Comparison of ENCODE assay signal across 8 cellular contexts in the genomic region with DNA sequence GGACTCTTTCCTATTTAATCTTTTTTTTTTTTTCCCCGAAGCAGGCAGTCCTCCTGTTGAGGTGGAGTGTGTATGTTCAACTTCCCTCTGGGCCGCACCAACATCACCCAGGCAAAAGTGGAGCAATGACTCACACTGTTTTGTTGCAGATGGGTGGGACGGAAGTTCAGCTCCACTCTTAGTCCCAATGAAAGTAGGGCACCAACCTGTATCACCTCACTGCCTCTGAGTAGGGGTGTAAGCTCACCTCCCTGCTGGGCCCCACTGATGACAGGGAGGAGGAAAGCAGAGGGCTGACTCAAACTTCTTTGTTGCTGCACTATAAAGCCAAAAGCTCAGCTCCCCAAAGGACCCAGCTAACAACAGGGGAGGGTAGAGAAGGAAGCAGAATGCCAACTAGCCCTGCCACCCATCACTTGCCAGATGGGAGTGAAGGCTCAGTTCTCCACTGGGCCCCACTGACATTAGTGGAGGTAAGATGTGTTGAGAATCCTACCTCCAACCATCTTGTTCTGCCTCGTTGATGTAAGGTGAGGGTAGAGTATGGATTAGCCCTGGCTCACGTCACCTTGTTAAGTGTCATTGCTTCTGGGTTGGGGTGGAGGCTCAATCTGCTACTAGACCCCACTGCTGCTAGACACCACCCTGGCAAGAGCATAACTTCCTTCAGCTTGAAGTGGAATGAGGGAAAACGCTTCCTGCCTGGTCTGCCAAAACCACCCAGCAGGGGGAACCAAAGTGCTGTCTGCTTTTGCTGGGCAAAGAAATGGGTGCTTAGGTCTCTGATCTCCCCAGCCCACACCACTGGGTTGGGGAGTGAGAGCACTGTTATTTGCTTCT. TPM values are rescaled to one million over a fixed set of nuclear protein-coding genes. Genes with fewer than 3 reads are reported as not detected.
DNase-seq lines count a peak whose midpoint lies in the region; ATAC-seq, FAIRE-seq and TF ChIP-seq lines count a peak whose summit lies in the region.

No MANE protein-coding gene starts in this region.

- H3K9me3 ChIP-seq in H1 (ENCODE audit: insufficient read depth in 2 of 2, low read depth in 1 of 2, low read length in 1 of 2) (no peaks in the 10 kb centered on the region), transverse colon (no peaks in the 10 kb centered on the region)

- no peaks in the 10 kb centered on the region for H3K27me3 ChIP-seq in H1 (replicated peaks in 1 of 4; ENCODE audit: control insufficient read depth in 3 of 4, extremely low read depth in 1 of 4, insufficient read depth in 3 of 4, low read length in 3 of 4)
- H3K27me3 ChIP-seq in transverse colon = no peaks in the 10 kb centered on the region

- H4K8ac ChIP-seq in H1 (ENCODE audit: extremely low read depth, insufficient read depth, low read length) = no peak overlapping the region

- no peak overlapping the region for H2BK120ac ChIP-seq in H1 (replicated peaks; ENCODE audit: low read depth, low read length)

- in situ Hi-C loops in transverse colon (cut with MboI; ENCODE audit: low pct_ligation_motif_present in 1 of 4, low pct_unique_long_range_greater_than_20kb in 1 of 4, low sequenced_read_pairs in 3 of 4) = loop anchor here in 2 of 4 donors (10.0 to 25.0 kb wide), 2 partner anchors 185 to 192 kb away; no protein-coding TSS in a partner anchor

- FAIRE-seq in H1 (lab: Jason Lieb, UNC) = peak; percentile 99

- no peak overlapping the region for H3K4me2 ChIP-seq in H1 (ENCODE audit: insufficient read depth in 1 of 2, low read depth in 2 of 2, low read length in 2 of 2)

- H3K56ac ChIP-seq in H1 (replicated peaks; ENCODE audit: insufficient read length, low read depth, low read length) = no peak overlapping the region

- H2AFZ ChIP-seq in H1 (ENCODE audit: low read length) = no peak overlapping the region

- H3K4ac ChIP-seq in H1 (replicated peaks; ENCODE audit: insufficient read length, low read depth, low read length) = no peak overlapping the region

- H3K36me3 ChIP-seq in H1 (ENCODE audit: control insufficient read depth in 2 of 4, insufficient read depth in 4 of 4, low read length in 3 of 4) (no peaks in the 10 kb centered on the region), transverse colon (no peaks in the 10 kb centered on the region)

- POLR2A ChIA-PET in H1 (lab: Charles Lee; ENCODE audit: partially characterized antibody) = interaction anchor here (1.5 kb wide), 1 partner anchor 16 kb away, joined by 4 read pairs; no protein-coding TSS in a partner anchor

- H2AK5ac ChIP-seq in H1 (ENCODE audit: low read depth, low read length) = no peak overlapping the region

- intact Hi-C loops in transverse colon (cut with DNase I; ENCODE audit: low total_unique reads) = loop anchor here (5.0 kb wide), 1 partner anchor 190 kb away; no protein-coding TSS in a partner anchor

- H3K27me3 Mint-ChIP-seq in naive B cell = no peaks in the 10 kb centered on the region

- H3K9ac ChIP-seq in H1 (replicated peaks in 1 of 4; ENCODE audit: extremely low read depth in 1 of 4, low read depth in 3 of 4, low read length in 3 of 4) = no peak overlapping the region

- TF ChIP-seq CTCF in H1 (IDR thresholded peaks at IDR 0.05; ENCODE audit: control extremely low read depth in 1 of 3, insufficient read depth in 1 of 3, low read depth in 1 of 3, low read length in 3 of 3) (peak; percentile 62 to 79 (median 68)), transverse colon (IDR thresholded peaks at IDR 0.05) (peak; percentile 46 to 65 (median 56))

- peak; percentile 72 for ATAC-seq in GM19328 (IDR thresholded peaks at IDR 0.05; ENCODE audit: unreplicated experiment)
- ATAC-seq in naive B cell (ENCODE audit: low read depth in 2 of 2) = peak; percentile 54 to 77
- ATAC-seq in HG02623 (IDR thresholded peaks at IDR 0.05; ENCODE audit: unreplicated experiment) = no peak

- H3K4me1 ChIP-seq in H1 (replicated peaks in 1 of 4; ENCODE audit: control insufficient read depth in 3 of 4, insufficient read depth in 4 of 4, low read length in 3 of 4) (no peaks in the 10 kb centered on the region), transverse colon (peaks cover 5 to 20% (median 7%) of the 10 kb centered on the region in 4 donors)

- no peak overlapping the region for H4K91ac ChIP-seq in H1 (replicated peaks; ENCODE audit: insufficient read length, low read length)

- peaks cover 4 to 15% (median 8%) of the 10 kb centered on the region in 7 donors for H3K9me3 Mint-ChIP-seq in naive B cell

- DNase-seq in Ammon's horn (ENCODE audit: low spot score) = peak; percentile 10
- DNase-seq in MV-4-11 (lab: John Stamatoyannopoulos, UW) = peak; percentile 41
- peak; percentile 61 to 67 for DNase-seq in activated CD4-positive, alpha-beta T cell treated with anti-CD3 and anti-CD28 coated beads, Interleukin-2, amount 50 U/mL, for 4 hours
- DNase-seq in H1 (ENCODE audit: low read depth in 1 of 2, low spot score in 2 of 2) = peak; percentile 29 to 82
- DNase-seq in naive B cell = peak; percentile 51
- peak; percentile 81 for DNase-seq in transverse colon

- peak overlapping the region in 2 of 6 donors; percentile 24 to 66 for H3K27ac Mint-ChIP-seq in naive B cell

- CTCF ChIA-PET in H1 (lab: Charles Lee; ENCODE audit: partially characterized antibody) = interaction anchor here (0.6 to 1.9 kb wide), 8 partner anchors 64 to 803 kb away, joined by 3 to 7 read pairs (median 3); no protein-coding TSS in a partner anchor

- H3K4me3 ChIP-seq in H1 (ENCODE audit: extremely low read depth in 1 of 4, insufficient read depth in 2 of 4, low read depth in 3 of 4, low read length in 4 of 4) = no peak overlapping the region
- no peak overlapping the region for H3K4me3 ChIP-seq in transverse colon

- no peak overlapping the region for H2BK5ac ChIP-seq in H1 (ENCODE audit: low read depth, low read length)

- H2BK20ac ChIP-seq in H1 (ENCODE audit: low read length) = no peak overlapping the region

- H3K4me1 Mint-ChIP-seq in naive B cell = peaks cover 11 to 24% (median 21%) of the 10 kb centered on the region in 3 donors

- no peak overlapping the region for H3K4me3 Mint-ChIP-seq in naive B cell

- no peak overlapping the region for H4K5ac ChIP-seq in H1 (ENCODE audit: insufficient read length, low read depth, low read length)

- H4K20me1 ChIP-seq in H1 (replicated peaks in 1 of 2; ENCODE audit: control insufficient read depth in 1 of 2, insufficient read depth in 2 of 2, low read length in 2 of 2) = peaks cover 0 to 2% of the 10 kb centered on the region in 2 experiments

- TF ChIP-seq POLR2A in H1 (IDR thresholded peaks at IDR 0.05; ENCODE audit: control extremely low read depth in 1 of 2, low read depth in 2 of 2, low read length in 2 of 2) (no peak), transverse colon (IDR thresholded peaks at IDR 0.05) (no peak)

- no peak overlapping the region for H2BK15ac ChIP-seq in H1 (ENCODE audit: low read length)

- WGBS in H1 (ENCODE audit: extremely low coverage in 1 of 2, insufficient coverage in 1 of 2, insufficient read length in 1 of 2, insufficient replicate concordance in 2 of 2, low coverage in 1 of 2, low lambda C conversion rate in 2 of 2, missing lambda C conversion rate in 1 of 2), 2 experiments = 70% methylated on average over 5 of the region's 6 CpGs; no CpG with 5 or more reads in 1 of the 2 experiments
- 59% methylated on average over 6 of the region's 6 CpGs; no CpG with 5 or more reads in 1 of the 2 donors for WGBS in transverse colon (ENCODE audit: low coverage in 1 of 2), 2 donors

- H3K79me2 ChIP-seq in H1 (ENCODE audit: control insufficient read depth in 1 of 2, insufficient read depth in 2 of 2, low read length in 2 of 2) = no peaks in the 10 kb centered on the region; a peak in 1 of 4 replicates

- H3K79me1 ChIP-seq in H1 (ENCODE audit: low read depth, low read length) = no peaks in the 10 kb centered on the region

- H3K27ac ChIP-seq in H1 (ENCODE audit: low read depth, low read length) (no peak overlapping the region), transverse colon (peak overlapping the region; percentile 36 to 62 (median 55))

- no peak overlapping the region for H3K14ac ChIP-seq in H1 (ENCODE audit: insufficient read length)

- TF ChIP-seq RAD21 in H1 (IDR thresholded peaks at IDR 0.05 in 1 of 2, conservative IDR thresholded peaks at IDR 0.05 in 1 of 2; ENCODE audit: low read depth in 2 of 2, low read length in 2 of 2) = peak; percentile 75 to 82

- no peak overlapping the region for H2BK12ac ChIP-seq in H1 (ENCODE audit: low read depth, low read length)

- peaks cover 5 to 11% of the 10 kb centered on the region in 2 donors for H3K36me3 Mint-ChIP-seq in naive B cell

- H3K18ac ChIP-seq in H1 (ENCODE audit: extremely low read depth, low read length) = no peak overlapping the region

- TF ChIP-seq EP300 in H1 (IDR thresholded peaks at IDR 0.05; ENCODE audit: borderline replicate concordance in 1 of 2, low read depth in 2 of 2, low read length in 2 of 2) (no peak), transverse colon (IDR thresholded peaks at IDR 0.05; ENCODE audit: low read depth) (no peak)

- H3K23me2 ChIP-seq in H1 (ENCODE audit: low read depth, low read length) = no peaks in the 10 kb centered on the region

- no peak overlapping the region for H3K23ac ChIP-seq in H1 (ENCODE audit: insufficient read length)

TF ChIP-seq in H1, 55 proteins besides CTCF, POLR2A, EP300 and RAD21 (continues in another document):
- no peak for TF ChIP-seq SIX5 (IDR thresholded peaks at IDR 0.05; ENCODE audit: low read depth, low read length)
- no peak for TF ChIP-seq SRF (IDR thresholded peaks at IDR 0.05; ENCODE audit: low read depth, low read length)
- no peak for TF ChIP-seq TCF12 (IDR thresholded peaks at IDR 0.05; ENCODE audit: low read depth, low read length)
- no peak for TF ChIP-seq KDM1A (IDR thresholded peaks at IDR 0.05; ENCODE audit: borderline replicate concordance, low read length)
- TF ChIP-seq CHD2 (IDR thresholded peaks at IDR 0.05; ENCODE audit: low read length) = no peak
- no peak for TF ChIP-seq CEBPB (IDR thresholded peaks at IDR 0.05; ENCODE audit: low read depth, low read length)
- TF ChIP-seq NANOG (IDR thresholded peaks at IDR 0.05; ENCODE audit: insufficient read depth, low read depth, low read length, poor library complexity, severe bottlenecking) = no peak
- TF ChIP-seq CBX8 (IDR thresholded peaks at IDR 0.05; ENCODE audit: borderline replicate concordance, low read depth, low read length) = no peak
- TF ChIP-seq HDAC6 (IDR thresholded peaks at IDR 0.05; ENCODE audit: low read depth, low read length) = no peak
- no peak for TF ChIP-seq BRCA1 (IDR thresholded peaks at IDR 0.05; ENCODE audit: low read depth, low read length)

RNA-seq across cellular contexts. Expression of a gene that starts 14.1 kb away (rescaled TPM):
- 11.3 and 13.0 TPM in 2 replicates for total RNA-seq in H1 (2021; fragmentation: NEBNext Ultra II Directional; extraction: Animal tissue kit (Norgen Biotek cat#: 25700))
- polyA plus RNA-seq in H1 (2011; rRNA removed) (3.1 and 7.1 TPM in 2 replicates), naive B cell (ENCODE audit: low read depth in 6 of 6) (10 to 100 TPM; 12.2 to 36.8 (median 25.3) TPM)
- 5.8 TPM for polyA plus RNA-seq in H1 (2011; cell fraction: cytosol; rRNA removed)
- 4.0 TPM for polyA plus RNA-seq in H1 (2011; cell fraction: nucleus; rRNA removed)
- 7.0 to 10.0 TPM (median 7.7 TPM) in 4 replicates for polyA plus RNA-seq in H1 (2012, experiment 1 of 2)
- 0.64 TPM for polyA plus RNA-seq in H1 (2012, experiment 2 of 2)
- 4.3 TPM for polyA plus RNA-seq in H1 (2013, experiment 1 of 2)
- 4.2 TPM for polyA plus RNA-seq in H1 (2013, experiment 2 of 2)
- polyA minus RNA-seq in H1 (2011; rRNA and poly(A)+ RNA removed) = 12.9 and 27.9 TPM in 2 replicates
- 11.2 TPM for polyA minus RNA-seq in H1 (2011; cell fraction: cytosol; rRNA and poly(A)+ RNA removed)
- polyA minus RNA-seq in H1 (2011; cell fraction: nucleus; rRNA and poly(A)+ RNA removed) = 6.7 TPM
- 10 to 100 TPM; 28.7 to 73.0 (median 49.8) TPM for total RNA-seq in transverse colon

Comparison
In these comparisons a context has a peak if more than half of its experiments do, and no peak if none do; other contexts are left out.
1. DNase-seq: peak in every context shown above with its lines; median percentile 81 in transverse colon; 64 in activated CD4-positive, alpha-beta T cell treated with anti-CD3 and anti-CD28 coated beads, Interleukin-2, amount 50 U/mL, for 4 hours; 56 in H1; 51 in naive B cell; 41 in MV-4-11; 10 in Ammon's horn.